In the genomic region with DNA sequence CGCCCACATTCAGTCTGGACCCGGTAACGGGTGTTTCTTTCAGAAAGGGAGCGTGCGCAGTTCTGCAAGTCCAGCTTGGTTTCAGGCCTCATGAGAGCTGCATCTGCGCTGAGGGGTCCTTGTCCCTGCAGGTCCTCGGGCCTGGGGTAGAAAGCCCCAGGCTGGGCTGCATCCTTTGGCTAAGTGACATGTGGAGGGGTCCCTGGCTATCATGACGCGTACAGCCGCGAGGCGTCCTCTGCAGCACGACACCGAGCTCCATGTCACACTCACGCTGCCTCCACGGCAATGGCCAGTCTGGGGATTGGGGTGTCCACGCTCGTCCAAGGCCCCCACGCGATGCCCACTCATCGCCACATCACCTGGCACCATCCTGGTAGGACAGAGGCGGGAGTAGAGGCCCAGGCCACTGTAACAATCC, we compare ENCODE assay signal across 31 cellular contexts. TPM values are rescaled to one million over a fixed set of nuclear protein-coding genes. Genes with fewer than 3 reads are reported as not detected.
"Had no signal": no experiment of that assay in that cellular context is flagged by ENCODE, and none has a peak within 500 bp of the region (broad histone marks: within the 10 kb centered on the region; RNA-seq: fewer than 3 reads in every experiment).

No MANE protein-coding gene starts in this region.

- H3K4me3 Mint-ChIP-seq: activated naive CD4-positive, alpha-beta T cell treated with anti-CD3 and anti-CD28 coated beads, Interleukin-2, amount 50 U/mL, for 24 hours; activated naive CD8-positive, alpha-beta T cell treated with anti-CD3 and anti-CD28 coated beads, Interleukin-2, amount 50 U/mL, for 24 hours; activated T-cell treated with anti-CD3 and anti-CD28 coated beads, Interleukin-2, amount 50 U/mL, for 4 hours; neural crest cell; stimulated activated effector memory CD8-positive, alpha-beta T cell treated with anti-CD3 and anti-CD28 coated beads, Interleukin-12 subunit alpha, Interleukin-12 subunit beta, amount 100 ng/mL, for 72 hours; stimulated activated naive CD8-positive, alpha-beta T cell treated with anti-CD3 and anti-CD28 coated beads, Interleukin-15, Interleukin-2, amounts not matched to agents 100 ng/mL and 50 ng/mL, for 24 hours; type B pancreatic cell had no signal

- H3K4me3 ChIP-seq: gastrocnemius medialis, left lung, lung, skin epidermis had no signal

- H3K9me3 ChIP-seq: gastrocnemius medialis, left lung had no signal

- H3K36me3 ChIP-seq: gastrocnemius medialis, left lung had no signal

- H3K4me1 Mint-ChIP-seq: activated naive CD4-positive, alpha-beta T cell treated with anti-CD3 and anti-CD28 coated beads, Interleukin-2, amount 50 U/mL, for 24 hours; stimulated activated effector memory CD8-positive, alpha-beta T cell treated with anti-CD3 and anti-CD28 coated beads, Interleukin-12 subunit alpha, Interleukin-12 subunit beta, amount 100 ng/mL, for 72 hours had no signal

- H3K27me3 Mint-ChIP-seq: progenitor cell of endocrine pancreas had no signal

- ATAC-seq: activated naive CD8-positive, alpha-beta T cell treated with anti-CD3 and anti-CD28 coated beads, Interleukin-2, amount 50 U/mL, for 24 hours; activated T-cell treated with anti-CD3 and anti-CD28 coated beads, Interleukin-2, amount 50 U/mL, for 4 hours; gastrocnemius medialis; left lung; naive thymus-derived CD4-positive, alpha-beta T cell; stimulated activated effector memory CD8-positive, alpha-beta T cell treated with anti-CD3 and anti-CD28 coated beads, Interleukin-12 subunit alpha, Interleukin-12 subunit beta, amount 100 ng/mL, for 72 hours had no signal

- FAIRE-seq: endometrium, islet of Langerhans, TTC549 had no signal

- H3K27ac Mint-ChIP-seq: activated naive CD4-positive, alpha-beta T cell treated with anti-CD3 and anti-CD28 coated beads, Interleukin-2, amount 50 U/mL, for 24 hours; activated naive CD8-positive, alpha-beta T cell treated with anti-CD3 and anti-CD28 coated beads, Interleukin-2, amount 50 U/mL, for 24 hours; activated T-helper 2 cell treated with anti-CD3 and anti-CD28 coated beads, Interferon-gamma antibody, Interleukin-2, Interleukin-4, amounts not matched to agents 10 μg/mL and 5 μg/mL and 100 μg/mL, durations not matched to agents 14 hours and 24 hours and 36 hours; naive thymus-derived CD4-positive, alpha-beta T cell; progenitor cell of endocrine pancreas; stimulated activated effector memory CD8-positive, alpha-beta T cell treated with anti-CD3 and anti-CD28 coated beads, Interleukin-12 subunit alpha, Interleukin-12 subunit beta, amount 100 ng/mL, for 72 hours; stimulated activated naive CD8-positive, alpha-beta T cell treated with anti-CD3 and anti-CD28 coated beads, Interleukin-15, Interleukin-2, amounts not matched to agents 100 ng/mL and 50 ng/mL, for 24 hours; type B pancreatic cell had no signal

- H3K4me1 ChIP-seq: gastrocnemius medialis, left lung had no signal

- H3K36me3 Mint-ChIP-seq: activated naive CD4-positive, alpha-beta T cell treated with anti-CD3 and anti-CD28 coated beads, Interleukin-2, amount 50 U/mL, for 24 hours; stimulated activated effector memory CD8-positive, alpha-beta T cell treated with anti-CD3 and anti-CD28 coated beads, Interleukin-12 subunit alpha, Interleukin-12 subunit beta, amount 100 ng/mL, for 72 hours; type B pancreatic cell had no signal

- H3K9me3 Mint-ChIP-seq: activated naive CD4-positive, alpha-beta T cell treated with anti-CD3 and anti-CD28 coated beads, Interleukin-2, amount 50 U/mL, for 24 hours; activated naive CD8-positive, alpha-beta T cell treated with anti-CD3 and anti-CD28 coated beads, Interleukin-2, amount 50 U/mL, for 24 hours; activated T-cell treated with anti-CD3 and anti-CD28 coated beads, Interleukin-2, amount 50 U/mL, for 4 hours; activated T-helper 2 cell treated with anti-CD3 and anti-CD28 coated beads, Interferon-gamma antibody, Interleukin-2, Interleukin-4, amounts not matched to agents 10 μg/mL and 5 μg/mL and 100 μg/mL, durations not matched to agents 14 hours and 24 hours and 36 hours; neural crest cell; stimulated activated effector memory CD8-positive, alpha-beta T cell treated with anti-CD3 and anti-CD28 coated beads, Interleukin-12 subunit alpha, Interleukin-12 subunit beta, amount 100 ng/mL, for 72 hours; type B pancreatic cell had no signal

- H3K27ac ChIP-seq: epithelial cell of prostate, left lung, skin epidermis, VCaP had no signal

- H3K27me3 ChIP-seq: gastrocnemius medialis, left lung had no signal

- DNase-seq: activated CD4-positive, alpha-beta T cell treated with anti-CD3 and anti-CD28 coated beads for 4 hours; activated CD4-positive, alpha-beta T cell treated with anti-CD3 and anti-CD28 coated beads, Interleukin-2, amount 50 U/mL, for 4 hours; activated naive CD8-positive, alpha-beta T cell treated with anti-CD3 and anti-CD28 coated beads, Interleukin-2, amount 50 U/mL, for 24 hours; activated T-cell treated with anti-CD3 and anti-CD28 coated beads, Interleukin-2, amount 50 U/mL, for 4 hours; amygdala; caudate nucleus; gastrocnemius medialis; glutamatergic neuron; left lung; midbrain; naive thymus-derived CD4-positive, alpha-beta T cell; retina; stimulated activated CD4-positive, alpha-beta T cell treated with anti-CD3 and anti-CD28 coated beads, Interleukin-12 subunit alpha, Interleukin-12 subunit beta, amount 100 ng/mL, for 4 hours; stimulated activated CD4-positive, alpha-beta T cell treated with anti-CD3 and anti-CD28 coated beads, Interleukin-4, amount 100 ng/mL, for 24 hours had no signal

RNA-seq across cellular contexts. Expression of a gene that starts 1.7 kb away (rescaled TPM):
- total RNA-seq: activated CD8-positive, alpha-beta memory T cell treated with anti-CD3 and anti-CD28 coated beads for 36 hours; activated T-cell treated with anti-CD3 and anti-CD28 coated beads, Interleukin-2, amount 50 U/mL, for 4 hours; activated T-helper 2 cell treated with anti-CD3 and anti-CD28 coated beads, Interferon-gamma antibody, Interleukin-2, Interleukin-4, amounts not matched to agents 10 μg/mL and 5 μg/mL and 100 μg/mL, durations not matched to agents 14 hours and 24 hours and 36 hours; osteoblast; progenitor cell of endocrine pancreas; T-helper 1 cell treated with Interleukin-12 subunit alpha and Interleukin-12 subunit beta and Interleukin-4 antibody, amounts not matched to agents 30 ng/mL and 1 ng/mL, for 36 hours had no signal
- polyA plus RNA-seq: naive thymus-derived CD4-positive, alpha-beta T cell had no signal
